Comparison of ENCODE assay signal across 12 cellular contexts in genomic region chr7:96710544-96710943, GRCh38. TPM values are rescaled to one million over a fixed set of nuclear protein-coding genes. Genes with fewer than 3 reads are reported as not detected.
DNase-seq lines count a peak whose midpoint lies in the region; ATAC-seq, FAIRE-seq and TF ChIP-seq lines count a peak whose summit lies in the region.
"Had no signal": no experiment of that assay in that cellular context is flagged by ENCODE, and none has a peak within 500 bp of the region (broad histone marks: within the 10 kb centered on the region; RNA-seq: fewer than 3 reads in every experiment).

No MANE protein-coding gene starts in this region.

- H3F3A ChIP-seq in DOHH2 (ENCODE audit: control insufficient read depth, insufficient read depth), result no peaks in the 10 kb centered on the region

- H3K27me3 Mint-ChIP-seq in central memory CD8-positive, alpha-beta T cell, result no peaks in the 10 kb centered on the region
- peaks cover 17% of the 10 kb centered on the region for H3K27me3 Mint-ChIP-seq in neural crest cell (ENCODE audit: low read depth)

- no peak overlapping the region for H3K27ac ChIP-seq in DOHH2 (ENCODE audit: low read depth, low read length)
- no peak overlapping the region for H3K27ac ChIP-seq in kidney (ENCODE audit: low read depth in 2 of 2, low read length in 2 of 2)

- DNase-seq in NAMALWA (ENCODE audit: low spot score) (peak; percentile 8), neural crest cell (ENCODE audit: low read depth, low spot score) (no peak), NCI-H1436 treated with DMSO at 0.1 percent for 48 hours (lab: John Stamatoyannopoulos, UW) (no peak), kidney (no peak)
- DNase-seq in central memory CD8-positive, alpha-beta T cell (ENCODE audit: low spot score in 2 of 2), result no peak
- DNase-seq: activated gamma-delta T cell; erythroblast; NCI-H2081 treated with DMSO at 0.1 percent for 48 hours; stimulated activated CD4-positive, alpha-beta T cell treated with anti-CD3 and anti-CD28 coated beads, Interleukin-12 subunit alpha, Interleukin-12 subunit beta, amount 100 ng/mL, for 4 hours; testis had no signal

- no peaks in the 10 kb centered on the region for H3K27me3 ChIP-seq in DOHH2 (ENCODE audit: control insufficient read depth, low read length)
- H3K27me3 ChIP-seq: testis had no signal

- no peak for FAIRE-seq in kidney (lab: Jason Lieb, UNC)

- H3K9ac ChIP-seq in kidney (ENCODE audit: low read length in 2 of 2), result no peak overlapping the region

- H3K4me3 Mint-ChIP-seq in central memory CD8-positive, alpha-beta T cell, result peak overlapping the region; percentile 93
- H3K4me3 Mint-ChIP-seq in neural crest cell, result peak overlapping the region; percentile 97

- TF ChIP-seq CTCF in DOHH2 (IDR thresholded peaks at IDR 0.05; ENCODE audit: low read depth, low read length, poor library complexity, severe bottlenecking) (no peak), neural crest cell (conservative IDR thresholded peaks at IDR 0.05) (no peak), kidney (IDR thresholded peaks at IDR 0.05; ENCODE audit: borderline replicate concordance, extremely low read depth, insufficient read depth) (no peak)

- intact Hi-C loops in kidney (cut with DNase I), result no loop called here

- no peaks in the 10 kb centered on the region for H3K9me3 Mint-ChIP-seq in central memory CD8-positive, alpha-beta T cell
- peaks cover 19% of the 10 kb centered on the region for H3K9me3 Mint-ChIP-seq in neural crest cell

- H3K27ac Mint-ChIP-seq in central memory CD8-positive, alpha-beta T cell (ENCODE audit: low read depth), result no peak overlapping the region
- H3K27ac Mint-ChIP-seq in neural crest cell (ENCODE audit: unreplicated experiment), result no peak overlapping the region

- H3K36me3 Mint-ChIP-seq in central memory CD8-positive, alpha-beta T cell (ENCODE audit: insufficient read depth), result peaks cover 14% of the 10 kb centered on the region
- H3K36me3 Mint-ChIP-seq in neural crest cell (ENCODE audit: low read depth), result peaks cover 13% of the 10 kb centered on the region

- peaks cover 6% of the 10 kb centered on the region; the same call in 1 of the 2 replicates for H4K20me1 ChIP-seq in DOHH2 (ENCODE audit: control insufficient read depth, insufficient read depth, low read depth, low read length)

- H3K4me3 ChIP-seq in DOHH2 (ENCODE audit: low read length), result peak overlapping the region; percentile 90; the same call in 1 of the 2 replicates
- H3K4me3 ChIP-seq in kidney (ENCODE audit: low read length in 2 of 2), result peak overlapping the region in 1 of 2 donors; percentile 91

- H3K79me2 ChIP-seq in DOHH2 (ENCODE audit: control insufficient read depth, low read length), result peaks cover 40% of the 10 kb centered on the region

- H3K36me3 ChIP-seq in DOHH2 (ENCODE audit: control insufficient read depth, low read length), result peaks cover 22% of the 10 kb centered on the region
- H3K36me3 ChIP-seq in kidney (ENCODE audit: control insufficient read depth in 1 of 2, insufficient read depth in 2 of 2, low read length in 2 of 2), result peaks cover 0 to 4% of the 10 kb centered on the region in 2 donors

- H3K4me1 ChIP-seq in DOHH2 (ENCODE audit: control insufficient read depth, low read length) (peaks cover 17% of the 10 kb centered on the region), kidney (ENCODE audit: control insufficient read depth in 1 of 2, insufficient read depth in 1 of 2, low read depth in 1 of 2, low read length in 2 of 2) (peaks cover 6 to 11% of the 10 kb centered on the region in 2 donors)

- no peak for ATAC-seq in central memory CD8-positive, alpha-beta T cell (replicated peaks; ENCODE audit: extremely low read depth, poor library complexity, severe bottlenecking)
- no peak for ATAC-seq in HG03159 (IDR thresholded peaks at IDR 0.05; ENCODE audit: unreplicated experiment)

- H3K4me1 Mint-ChIP-seq in central memory CD8-positive, alpha-beta T cell, result peaks cover 18% of the 10 kb centered on the region
- peaks cover 16% of the 10 kb centered on the region for H3K4me1 Mint-ChIP-seq in neural crest cell

- H3K9me3 ChIP-seq in DOHH2 (ENCODE audit: control insufficient read depth, insufficient read depth, low read length) (peaks cover 25% of the 10 kb centered on the region), kidney (ENCODE audit: control insufficient read depth in 1 of 2, low read length in 2 of 2) (no peaks in the 10 kb centered on the region)
- H3K9me3 ChIP-seq: testis had no signal

- H3K9me2 ChIP-seq in DOHH2 (replicated peaks; ENCODE audit: control insufficient read depth, low read length), result no peaks in the 10 kb centered on the region

- H3K4me2 ChIP-seq in DOHH2 (ENCODE audit: low read length), result no peak overlapping the region; the same call in 1 of the 2 replicates

RNA-seq across cellular contexts. Expression of gene SEM1, which starts 0.9 kb away (rescaled TPM):
- 56.4 and 63.0 TPM in 2 replicates for total RNA-seq in neural crest cell
- total RNA-seq in kidney, result 45.4 TPM
- 252 TPM for polyA plus RNA-seq in kidney (ENCODE audit: insufficient read depth, low read depth, low replicate concordance)
